In the genomic region with DNA sequence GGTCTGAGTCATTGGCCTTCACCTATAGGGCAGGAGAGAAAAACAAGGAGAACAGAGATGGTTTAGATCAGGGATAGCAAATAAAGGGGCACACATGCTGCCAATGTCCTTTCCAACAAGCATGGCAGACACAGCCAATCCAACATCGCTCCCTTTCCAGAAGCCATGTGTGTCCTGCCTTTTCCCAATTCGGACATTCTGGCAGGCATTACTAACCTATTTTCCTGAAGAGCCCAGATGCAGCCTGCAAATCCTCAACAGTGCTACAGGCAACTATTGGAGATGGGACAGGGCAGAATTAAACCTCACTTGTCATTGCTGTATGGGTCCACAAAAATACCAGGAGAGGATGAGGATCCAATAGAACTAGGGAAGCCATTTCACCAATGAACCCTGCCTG, we compare ENCODE assay signal across 1 cellular context.
TF ChIP-seq lines count a peak whose summit lies in the region.

No MANE protein-coding gene starts in this region.

TF ChIP-seq in HEK293, 187 proteins besides CTCF, POLR2A, EP300 and RAD21:
- TF ChIP-seq ZBTB17 (tag by site-specific recombination; IDR thresholded peaks at IDR 0.05) (peak; percentile 78), ZNF548 (tag by site-specific recombination; IDR thresholded peaks at IDR 0.05) (no peak), ZNF274 (IDR thresholded peaks at IDR 0.05; ENCODE audit: low read length) (no peak), ZNF274 (tag by site-specific recombination; IDR thresholded peaks at IDR 0.05; ENCODE audit: borderline replicate concordance) (no peak)
